In the genomic region with DNA sequence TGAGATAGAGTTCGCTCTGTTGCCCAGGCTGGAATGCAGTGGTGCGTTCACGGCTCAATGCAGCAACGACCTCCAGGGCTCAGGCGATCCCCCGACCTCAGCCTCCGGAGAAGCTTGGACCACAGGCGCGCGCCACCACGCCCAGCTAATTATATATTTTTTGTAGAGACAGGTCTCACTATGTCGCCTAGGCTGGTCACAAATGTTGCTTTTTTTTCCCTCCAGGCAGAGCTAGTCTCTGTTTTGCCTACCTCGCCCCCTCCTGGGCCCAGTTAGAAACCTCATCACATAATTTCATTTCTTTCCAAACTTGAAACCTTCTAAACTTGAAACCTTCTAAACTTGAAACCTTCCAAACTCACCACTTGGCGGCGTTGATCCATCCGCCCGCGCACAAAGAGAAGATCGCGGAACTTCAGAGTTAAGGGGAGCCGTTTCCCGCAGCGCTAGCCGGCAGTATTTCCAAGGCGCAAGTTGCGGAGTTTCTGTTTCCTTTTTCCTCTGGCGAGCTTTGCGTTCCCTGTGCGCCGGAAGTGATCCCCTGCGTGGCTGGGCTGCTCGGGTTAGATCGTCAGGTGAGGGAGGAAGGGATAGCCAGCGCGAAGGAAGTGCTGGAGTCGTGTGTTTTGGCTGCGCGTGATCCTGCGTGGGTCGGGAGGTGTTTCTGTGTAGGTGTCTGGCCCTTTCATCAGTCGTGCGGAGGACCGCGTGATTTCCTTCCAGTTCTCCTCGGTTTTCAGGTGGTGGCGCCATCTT, we compare ENCODE assay signal across 8 cellular contexts. TPM values are rescaled to one million over a fixed set of nuclear protein-coding genes. Genes with fewer than 3 reads are reported as not detected.
DNase-seq lines count a peak whose midpoint lies in the region; ATAC-seq and TF ChIP-seq lines count a peak whose summit lies in the region.

A gene with protein sequence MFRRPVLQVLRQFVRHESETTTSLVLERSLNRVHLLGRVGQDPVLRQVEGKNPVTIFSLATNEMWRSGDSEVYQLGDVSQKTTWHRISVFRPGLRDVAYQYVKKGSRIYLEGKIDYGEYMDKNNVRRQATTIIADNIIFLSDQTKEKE (plus strand): TSS at position 523 of the 756 bp plus-strand sequence. CDS start 809 bp downstream, outside the sequence.

- no peaks in the 10 kb centered on the region for H3K9me3 ChIP-seq in liver (ENCODE audit: control insufficient read depth in 4 of 4, low read length in 3 of 4)

- DNase-seq in CD14-positive monocyte (ENCODE audit: low spot score): peak; percentile 91
- DNase-seq in NCI-H748 treated with DMSO at 0.1 percent for 48 hours (lab: John Stamatoyannopoulos, UW): peak; percentile 97
- peak; percentile 88 to 90 for DNase-seq in activated CD4-positive, alpha-beta T cell treated with anti-CD3 and anti-CD28 coated beads, Interleukin-2, amount 50 U/mL, for 4 hours
- peak; percentile 96 to 98 for DNase-seq in dermis microvascular lymphatic vessel endothelial cell (ENCODE audit: low read depth in 2 of 2)
- DNase-seq in stimulated activated CD4-positive, alpha-beta T cell treated with anti-CD3 and anti-CD28 coated beads, Interleukin-4, amount 100 ng/mL, for 4 hours: peak; percentile 79 to 93

- peaks cover 0 to 2% (median 0%) of the 10 kb centered on the region in 7 donors for H3K9me3 Mint-ChIP-seq in CD14-positive monocyte

- peak within 1 kb of the TSS; percentile 31 to 87 for H3K9ac ChIP-seq in liver (ENCODE audit: low read depth in 1 of 2, low read length in 2 of 2)

- H3K27me3 ChIP-seq in liver (ENCODE audit: control insufficient read depth in 4 of 4, insufficient read depth in 4 of 4, low read length in 3 of 4): no peaks in the 10 kb centered on the region

- H3K27ac ChIP-seq in liver (ENCODE audit: low read depth in 1 of 2, low read length in 2 of 2): peak within 1 kb of the TSS; percentile 79 to 84

- intact Hi-C loops in CD14-positive monocyte (cut with micrococcal nuclease): loop anchor here in 1 of 2 donors (10.0 kb wide), 1 partner anchor 83 kb away; no protein-coding TSS in a partner anchor

- peaks cover 9 to 19% (median 11%) of the 10 kb centered on the region in 4 donors for H3K36me3 ChIP-seq in liver (ENCODE audit: control insufficient read depth in 4 of 4, insufficient read depth in 3 of 4, low read depth in 1 of 4, low read length in 3 of 4)

- 2% methylated on average over 46 of the region's 46 CpGs for WGBS in liver

- H3K4me1 ChIP-seq in liver (ENCODE audit: control insufficient read depth in 4 of 4, insufficient read depth in 4 of 4, low read length in 3 of 4): peaks cover 8 to 15% (median 12%) of the 10 kb centered on the region in 4 donors

- peaks cover 22% of the 10 kb centered on the region for H3K4me1 Mint-ChIP-seq in CD14-positive monocyte

- H3K4me3 ChIP-seq in liver (ENCODE audit: low read depth in 1 of 3, low read length in 3 of 3): peak within 1 kb of the TSS; percentile 68 to 93 (median 92)

- ATAC-seq in GM19351 (IDR thresholded peaks at IDR 0.05; ENCODE audit: unreplicated experiment): peak; percentile 83
- ATAC-seq in HG03558 (IDR thresholded peaks at IDR 0.05; ENCODE audit: extremely low read depth, unreplicated experiment): peak; percentile 88

- peak within 1 kb of the TSS; percentile 96 to 99 for H3K4me3 Mint-ChIP-seq in CD14-positive monocyte

- peak within 1 kb of the TSS; percentile 97 to 100 (median 99) for H3K27ac Mint-ChIP-seq in CD14-positive monocyte

- TF ChIP-seq RAD21 in liver (IDR thresholded peaks at IDR 0.05): peak; percentile 80 to 81

- no peaks in the 10 kb centered on the region for H3K27me3 Mint-ChIP-seq in CD14-positive monocyte (ENCODE audit: low read depth in 3 of 3)

- peaks cover 25 to 28% of the 10 kb centered on the region in 2 donors for H3K36me3 Mint-ChIP-seq in CD14-positive monocyte

- peak; percentile 87 for TF ChIP-seq CTCF in CD14-positive monocyte (IDR thresholded peaks at IDR 0.05)
- peak; percentile 75 for TF ChIP-seq CTCF in liver (IDR thresholded peaks at IDR 0.05; ENCODE audit: low read depth, low read length, missing input control)

TF ChIP-seq in liver, 16 proteins besides CTCF, POLR2A, EP300 and RAD21:
- TF ChIP-seq RXRA (IDR thresholded peaks at IDR 0.05) (peak; percentile 64 to 76), HNF4G (IDR thresholded peaks at IDR 0.05) (no peak), SP1 (IDR thresholded peaks at IDR 0.05) (peak; percentile 89), NR2F2 (IDR thresholded peaks at IDR 0.05) (peak; percentile 72), JUND (IDR thresholded peaks at IDR 0.05) (peak; percentile 43 to 57), YY1 (IDR thresholded peaks at IDR 0.05) (peak; percentile 95), TAF1 (conservative IDR thresholded peaks at IDR 0.05) (no peak), FOXA1 (IDR thresholded peaks at IDR 0.05) (peak; percentile 78), GABPA (IDR thresholded peaks at IDR 0.05 in 1 of 2, conservative IDR thresholded peaks at IDR 0.05 in 1 of 2) (peak; percentile 98 to 100), FOXA2 (IDR thresholded peaks at IDR 0.05) (peak; percentile 57), EGR1 (IDR thresholded peaks at IDR 0.05; ENCODE audit: low read depth in 2 of 2) (peak; percentile 92 to 93), HNF4A (conservative IDR thresholded peaks at IDR 0.05) (peak; percentile 49 to 57)
- TF ChIP-seq, protein P1, sequence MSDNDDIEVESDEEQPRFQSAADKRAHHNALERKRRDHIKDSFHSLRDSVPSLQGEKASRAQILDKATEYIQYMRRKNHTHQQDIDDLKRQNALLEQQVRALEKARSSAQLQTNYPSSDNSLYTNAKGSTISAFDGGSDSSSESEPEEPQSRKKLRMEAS (IDR thresholded peaks at IDR 0.05): peak; percentile 95
- TF ChIP-seq, protein P2, sequence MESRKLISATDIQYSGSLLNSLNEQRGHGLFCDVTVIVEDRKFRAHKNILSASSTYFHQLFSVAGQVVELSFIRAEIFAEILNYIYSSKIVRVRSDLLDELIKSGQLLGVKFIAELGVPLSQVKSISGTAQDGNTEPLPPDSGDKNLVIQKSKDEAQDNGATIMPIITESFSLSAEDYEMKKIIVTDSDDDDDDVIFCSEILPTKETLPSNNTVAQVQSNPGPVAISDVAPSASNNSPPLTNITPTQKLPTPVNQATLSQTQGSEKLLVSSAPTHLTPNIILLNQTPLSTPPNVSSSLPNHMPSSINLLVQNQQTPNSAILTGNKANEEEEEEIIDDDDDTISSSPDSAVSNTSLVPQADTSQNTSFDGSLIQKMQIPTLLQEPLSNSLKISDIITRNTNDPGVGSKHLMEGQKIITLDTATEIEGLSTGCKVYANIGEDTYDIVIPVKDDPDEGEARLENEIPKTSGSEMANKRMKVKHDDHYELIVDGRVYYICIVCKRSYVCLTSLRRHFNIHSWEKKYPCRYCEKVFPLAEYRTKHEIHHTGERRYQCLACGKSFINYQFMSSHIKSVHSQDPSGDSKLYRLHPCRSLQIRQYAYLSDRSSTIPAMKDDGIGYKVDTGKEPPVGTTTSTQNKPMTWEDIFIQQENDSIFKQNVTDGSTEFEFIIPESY (IDR thresholded peaks at IDR 0.05): peak; percentile 93
- TF ChIP-seq, protein P3, sequence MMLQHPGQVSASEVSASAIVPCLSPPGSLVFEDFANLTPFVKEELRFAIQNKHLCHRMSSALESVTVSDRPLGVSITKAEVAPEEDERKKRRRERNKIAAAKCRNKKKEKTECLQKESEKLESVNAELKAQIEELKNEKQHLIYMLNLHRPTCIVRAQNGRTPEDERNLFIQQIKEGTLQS (IDR thresholded peaks at IDR 0.05): peak; percentile 83
- TF ChIP-seq, protein P4, sequence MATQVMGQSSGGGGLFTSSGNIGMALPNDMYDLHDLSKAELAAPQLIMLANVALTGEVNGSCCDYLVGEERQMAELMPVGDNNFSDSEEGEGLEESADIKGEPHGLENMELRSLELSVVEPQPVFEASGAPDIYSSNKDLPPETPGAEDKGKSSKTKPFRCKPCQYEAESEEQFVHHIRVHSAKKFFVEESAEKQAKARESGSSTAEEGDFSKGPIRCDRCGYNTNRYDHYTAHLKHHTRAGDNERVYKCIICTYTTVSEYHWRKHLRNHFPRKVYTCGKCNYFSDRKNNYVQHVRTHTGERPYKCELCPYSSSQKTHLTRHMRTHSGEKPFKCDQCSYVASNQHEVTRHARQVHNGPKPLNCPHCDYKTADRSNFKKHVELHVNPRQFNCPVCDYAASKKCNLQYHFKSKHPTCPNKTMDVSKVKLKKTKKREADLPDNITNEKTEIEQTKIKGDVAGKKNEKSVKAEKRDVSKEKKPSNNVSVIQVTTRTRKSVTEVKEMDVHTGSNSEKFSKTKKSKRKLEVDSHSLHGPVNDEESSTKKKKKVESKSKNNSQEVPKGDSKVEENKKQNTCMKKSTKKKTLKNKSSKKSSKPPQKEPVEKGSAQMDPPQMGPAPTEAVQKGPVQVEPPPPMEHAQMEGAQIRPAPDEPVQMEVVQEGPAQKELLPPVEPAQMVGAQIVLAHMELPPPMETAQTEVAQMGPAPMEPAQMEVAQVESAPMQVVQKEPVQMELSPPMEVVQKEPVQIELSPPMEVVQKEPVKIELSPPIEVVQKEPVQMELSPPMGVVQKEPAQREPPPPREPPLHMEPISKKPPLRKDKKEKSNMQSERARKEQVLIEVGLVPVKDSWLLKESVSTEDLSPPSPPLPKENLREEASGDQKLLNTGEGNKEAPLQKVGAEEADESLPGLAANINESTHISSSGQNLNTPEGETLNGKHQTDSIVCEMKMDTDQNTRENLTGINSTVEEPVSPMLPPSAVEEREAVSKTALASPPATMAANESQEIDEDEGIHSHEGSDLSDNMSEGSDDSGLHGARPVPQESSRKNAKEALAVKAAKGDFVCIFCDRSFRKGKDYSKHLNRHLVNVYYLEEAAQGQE (IDR thresholded peaks at IDR 0.05): peak; percentile 85

RNA-seq across cellular contexts. Expression of the gene that starts here (rescaled TPM):
- polyA plus RNA-seq in CD14-positive monocyte: 100 to 1,000 TPM; 184 to 197 TPM
- 84.1 and 132 TPM in 2 replicates for total RNA-seq in dermis microvascular lymphatic vessel endothelial cell
- 10 to 100 TPM; 68.0 to 70.0 TPM for total RNA-seq in liver
- 100 to 1,000 TPM in 1 of 2 donors, 10 to 100 TPM in 1; 90.2 to 147 TPM for polyA plus RNA-seq in liver

Comparison
In these comparisons a context has a peak if more than half of its experiments do, and no peak if none do; other contexts are left out.
1. Peak in every context shown above with its lines: DNase-seq, ATAC-seq, H3K4me3 ChIP-seq and H3K27ac ChIP-seq.